10 cellular contexts compared by ENCODE assay signal in genomic region chr5:80182802-80183645, GRCh38.
A peak's percentile ranks its signal among the peaks of the same experiment; 100 is the strongest.
DNase-seq lines count a peak whose midpoint lies in the region; ATAC-seq and TF ChIP-seq lines count a peak whose summit lies in the region.
"Had no signal": no experiment of that assay in that cellular context is flagged by ENCODE, and none has a peak within 500 bp of the region (broad histone marks: within the 10 kb centered on the region; RNA-seq: fewer than 3 reads in every experiment).

No MANE protein-coding gene starts in this region.

- peak overlapping the region; percentile 81 for H3K27ac Mint-ChIP-seq in activated CD4-positive, alpha-beta memory T cell treated with anti-CD3 and anti-CD28 coated beads for 36 hours

- TF ChIP-seq EP300 in upper lobe of left lung (IDR thresholded peaks at IDR 0.05) = no peak

- CTCF ChIA-PET in activated CD4-positive, alpha-beta memory T cell treated with anti-CD3 and anti-CD28 coated beads for 36 hours (lab: Charles Lee) = interaction anchor here (0.6 to 1.7 kb wide), 4 partner anchors 9 to 56 kb away, joined by 3 to 4 read pairs (median 4); no protein-coding TSS in a partner anchor

- no peak for DNase-seq in cardiac muscle cell (ENCODE audit: low read depth in 1 of 2, low spot score in 1 of 2)
- DNase-seq in left cardiac atrium = no peak
- peak; percentile 61 for DNase-seq in activated CD4-positive, alpha-beta memory T cell treated with anti-CD3 and anti-CD28 coated beads for 36 hours
- DNase-seq in islet precursor cell = peak; percentile 90
- DNase-seq in upper lobe of left lung = no peak
- no peak for DNase-seq in foreskin fibroblast
- DNase-seq in effector CD8-positive, alpha-beta T cell (lab: John Stamatoyannopoulos, UW) = no peak
- DNase-seq: midbrain, NCI-H82 had no signal

- 67 to 70% methylated on average over 7 of the region's 7 CpGs for WGBS in upper lobe of left lung, 2 donors

- ATAC-seq in left cardiac atrium (no peak), upper lobe of left lung (ENCODE audit: low FRiP score in 2 of 2) (no peak), HG02571 (IDR thresholded peaks at IDR 0.05; ENCODE audit: unreplicated experiment) (no peak)

- H3K9me3 ChIP-seq in cardiac muscle cell (ENCODE audit: low read depth) (no peaks in the 10 kb centered on the region), upper lobe of left lung (no peaks in the 10 kb centered on the region)

- H3K36me3 Mint-ChIP-seq in activated CD4-positive, alpha-beta memory T cell treated with anti-CD3 and anti-CD28 coated beads for 36 hours = peaks cover 15% of the 10 kb centered on the region

- no peaks in the 10 kb centered on the region for H3K36me3 ChIP-seq in cardiac muscle cell
- no peaks in the 10 kb centered on the region for H3K36me3 ChIP-seq in upper lobe of left lung

- H3K9me3 Mint-ChIP-seq in activated CD4-positive, alpha-beta memory T cell treated with anti-CD3 and anti-CD28 coated beads for 36 hours = no peaks in the 10 kb centered on the region

- H3K4me3 Mint-ChIP-seq in activated CD4-positive, alpha-beta memory T cell treated with anti-CD3 and anti-CD28 coated beads for 36 hours = peak overlapping the region; percentile 10

- POLR2A ChIA-PET in activated CD4-positive, alpha-beta memory T cell treated with anti-CD3 and anti-CD28 coated beads for 36 hours (lab: Charles Lee) = interaction anchor here (1.0 to 4.3 kb wide), 3 partner anchors 23 to 72 kb away, joined by 3 to 22 read pairs (median 4); partner anchors contain the start of gene SERINC5

- intact Hi-C loops in left cardiac atrium (cut with DNase I) = no loop called here
- intact Hi-C loops in activated CD4-positive, alpha-beta memory T cell treated with anti-CD3 and anti-CD28 coated beads for 36 hours (cut with micrococcal nuclease) = no loop called here

- H3K27me3 ChIP-seq in cardiac muscle cell (no peaks in the 10 kb centered on the region), upper lobe of left lung (no peaks in the 10 kb centered on the region)

- peaks cover 83% of the 10 kb centered on the region for H3K4me1 Mint-ChIP-seq in activated CD4-positive, alpha-beta memory T cell treated with anti-CD3 and anti-CD28 coated beads for 36 hours (ENCODE audit: low read depth)

- no peak overlapping the region for H3K4me3 ChIP-seq in cardiac muscle cell
- H3K4me3 ChIP-seq in upper lobe of left lung = no peak overlapping the region
- H3K4me3 ChIP-seq in foreskin fibroblast (ENCODE audit: low read depth in 1 of 2, low read length in 2 of 2) = no peak overlapping the region

- H3K27me3 Mint-ChIP-seq in activated CD4-positive, alpha-beta memory T cell treated with anti-CD3 and anti-CD28 coated beads for 36 hours = no peaks in the 10 kb centered on the region

- H3K4me1 ChIP-seq in cardiac muscle cell (ENCODE audit: low read depth) = peaks cover 42% of the 10 kb centered on the region
- H3K4me1 ChIP-seq in upper lobe of left lung = peaks cover 40 to 56% (median 45%) of the 10 kb centered on the region in 4 donors

- TF ChIP-seq POLR2A in upper lobe of left lung (IDR thresholded peaks at IDR 0.05) = no peak

- H3K27ac ChIP-seq in cardiac muscle cell = peak overlapping the region; percentile 4
- peak overlapping the region; percentile 44 to 77 (median 57) for H3K27ac ChIP-seq in upper lobe of left lung

- TF ChIP-seq CTCF in cardiac muscle cell (IDR thresholded peaks at IDR 0.05; ENCODE audit: low read depth, low read length) = no peak
- TF ChIP-seq CTCF in upper lobe of left lung (IDR thresholded peaks at IDR 0.05) = no peak
- TF ChIP-seq CTCF in foreskin fibroblast (IDR thresholded peaks at IDR 0.05; ENCODE audit: low read depth, low read length) = no peak

Comparison
In these comparisons a context has a peak if more than half of its experiments do, and no peak if none do; other contexts are left out.
1. DNase-seq: peak in activated CD4-positive, alpha-beta memory T cell treated with anti-CD3 and anti-CD28 coated beads for 36 hours (single experiment) and islet precursor cell (single experiment); none in cardiac muscle cell (0 of 2), left cardiac atrium (single experiment), upper lobe of left lung (0 of 2), foreskin fibroblast (0 of 2) and effector CD8-positive, alpha-beta T cell (single experiment).